In genomic region chr18:9086015-9086414, GRCh38 we compare ENCODE assay signal across 21 cellular contexts. TPM values are rescaled to one million over a fixed set of nuclear protein-coding genes. Genes with fewer than 3 reads are reported as not detected.
A peak's percentile ranks its signal among the peaks of the same experiment; 100 is the strongest.
DNase-seq lines count a peak whose midpoint lies in the region; ATAC-seq and TF ChIP-seq lines count a peak whose summit lies in the region.
"Had no signal": no experiment of that assay in that cellular context is flagged by ENCODE, and none has a peak within 500 bp of the region (broad histone marks: within the 10 kb centered on the region; RNA-seq: fewer than 3 reads in every experiment).

No MANE protein-coding gene starts in this region.

- no peaks in the 10 kb centered on the region for H3K27me3 Mint-ChIP-seq in activated CD8-positive, alpha-beta T cell treated with anti-CD3 and anti-CD28 coated beads for 36 hours
- no peaks in the 10 kb centered on the region for H3K27me3 Mint-ChIP-seq in activated CD8-positive, alpha-beta T cell treated with anti-CD3 and anti-CD28 coated beads, Interleukin-2, amount 10 ng/mL, durations not matched to agents 7 days and 5 days (ENCODE audit: low read depth)
- H3K27me3 Mint-ChIP-seq in natural killer cell treated with Interleukin-12 subunit alpha and Interleukin-12 subunit beta and Interleukin-15 and Interleukin-18, amount 100 ng/mL, for 72 hours = no peaks in the 10 kb centered on the region
- H3K27me3 Mint-ChIP-seq in natural killer cell (ENCODE audit: low read depth in 2 of 2) = peaks cover 0 to 3% of the 10 kb centered on the region in 2 donors
- H3K27me3 Mint-ChIP-seq in activated T-helper 1 cell treated with anti-CD3 and anti-CD28 coated beads, Interleukin-12 subunit alpha, Interleukin-12 subunit beta, Interleukin-2, Interleukin-4 antibody, amounts not matched to agents 30 ng/mL and 10 ng/mL and 1 ng/mL, durations not matched to agents 14 hours and 24 hours and 36 hours (ENCODE audit: insufficient read depth) = no peaks in the 10 kb centered on the region

- POLR2A ChIA-PET in activated CD8-positive, alpha-beta T cell treated with anti-CD3 and anti-CD28 coated beads for 36 hours (lab: Charles Lee) = interaction anchor here (0.8 to 3.4 kb wide), 7 partner anchors 8 to 53 kb away, joined by 3 to 16 read pairs (median 5); partner anchors contain the start of genes ANKRD12 and NDUFV2
- POLR2A ChIA-PET in activated CD8-positive, alpha-beta T cell treated with anti-CD3 and anti-CD28 coated beads, Interleukin-2, amount 10 ng/mL, durations not matched to agents 7 days and 5 days (lab: Charles Lee) = interaction anchor here (0.7 to 1.8 kb wide), 5 partner anchors 8 to 51 kb away, joined by 3 to 13 read pairs (median 5); partner anchors contain the start of genes ANKRD12 and NDUFV2

- peaks cover 29% of the 10 kb centered on the region for H3K36me3 Mint-ChIP-seq in activated CD8-positive, alpha-beta T cell treated with anti-CD3 and anti-CD28 coated beads for 36 hours (ENCODE audit: low read depth)
- H3K36me3 Mint-ChIP-seq in activated CD8-positive, alpha-beta T cell treated with anti-CD3 and anti-CD28 coated beads, Interleukin-2, amount 10 ng/mL, durations not matched to agents 7 days and 5 days (ENCODE audit: low read depth) = peaks cover 24% of the 10 kb centered on the region
- H3K36me3 Mint-ChIP-seq in natural killer cell treated with Interleukin-12 subunit alpha and Interleukin-12 subunit beta and Interleukin-15 and Interleukin-18, amount 100 ng/mL, for 72 hours = no peaks in the 10 kb centered on the region
- H3K36me3 Mint-ChIP-seq in natural killer cell = no peaks in the 10 kb centered on the region
- peaks cover 21% of the 10 kb centered on the region for H3K36me3 Mint-ChIP-seq in activated T-helper 1 cell treated with anti-CD3 and anti-CD28 coated beads, Interleukin-12 subunit alpha, Interleukin-12 subunit beta, Interleukin-2, Interleukin-4 antibody, amounts not matched to agents 30 ng/mL and 10 ng/mL and 1 ng/mL, durations not matched to agents 14 hours and 24 hours and 36 hours (ENCODE audit: low read depth)

- in situ Hi-C loops in GM13976 (cut with MboI; ENCODE audit: low sequenced_read_pairs, unreplicated experiment) = no loop called here

- no peak for DNase-seq in activated CD8-positive, alpha-beta T cell treated with anti-CD3 and anti-CD28 coated beads for 36 hours
- no peak for DNase-seq in activated CD8-positive, alpha-beta T cell treated with anti-CD3 and anti-CD28 coated beads, Interleukin-2, amount 10 ng/mL, durations not matched to agents 7 days and 5 days
- no peak for DNase-seq in natural killer cell treated with Interleukin-12 subunit alpha and Interleukin-12 subunit beta and Interleukin-15 and Interleukin-18, amount 100 ng/mL, for 72 hours (ENCODE audit: low spot score)
- no peak for DNase-seq in natural killer cell
- DNase-seq in activated T-helper 1 cell treated with anti-CD3 and anti-CD28 coated beads, Interleukin-12 subunit alpha, Interleukin-12 subunit beta, Interleukin-2, Interleukin-4 antibody, amounts not matched to agents 30 ng/mL and 10 ng/mL and 1 ng/mL, durations not matched to agents 14 hours and 24 hours and 36 hours (ENCODE audit: low spot score) = no peak
- no peak for DNase-seq in GM13976 (ENCODE audit: low spot score)
- DNase-seq in NCI-H524 (lab: John Stamatoyannopoulos, UW) = no peak
- DNase-seq: DMS79, HFFc6, KG1, MV-4-11, NCI-H1417, NCI-H187, NCI-H2107, NCI-H510A treated with DMSO at 0.1 percent for 48 hours, NCI-H82, PC-3, RPMI8226, SHP77 treated with DMSO at 0.1 percent for 48 hours had no signal

- H3K4me3 Mint-ChIP-seq in activated CD8-positive, alpha-beta T cell treated with anti-CD3 and anti-CD28 coated beads for 36 hours = no peak overlapping the region
- H3K4me3 Mint-ChIP-seq in activated CD8-positive, alpha-beta T cell treated with anti-CD3 and anti-CD28 coated beads, Interleukin-2, amount 10 ng/mL, durations not matched to agents 7 days and 5 days = no peak overlapping the region
- H3K4me3 Mint-ChIP-seq in natural killer cell treated with Interleukin-12 subunit alpha and Interleukin-12 subunit beta and Interleukin-15 and Interleukin-18, amount 100 ng/mL, for 72 hours = peak overlapping the region; percentile 20
- H3K4me3 Mint-ChIP-seq in natural killer cell = no peak overlapping the region
- no peak overlapping the region for H3K4me3 Mint-ChIP-seq in activated T-helper 1 cell treated with anti-CD3 and anti-CD28 coated beads, Interleukin-12 subunit alpha, Interleukin-12 subunit beta, Interleukin-2, Interleukin-4 antibody, amounts not matched to agents 30 ng/mL and 10 ng/mL and 1 ng/mL, durations not matched to agents 14 hours and 24 hours and 36 hours
- H3K4me3 Mint-ChIP-seq: HFFc6 had no signal

- ATAC-seq in activated CD8-positive, alpha-beta T cell treated with anti-CD3 and anti-CD28 coated beads for 36 hours = no peak
- no peak for ATAC-seq in activated CD8-positive, alpha-beta T cell treated with anti-CD3 and anti-CD28 coated beads, Interleukin-2, amount 10 ng/mL, durations not matched to agents 7 days and 5 days
- no peak for ATAC-seq in natural killer cell treated with Interleukin-12 subunit alpha and Interleukin-12 subunit beta and Interleukin-15 and Interleukin-18, amount 100 ng/mL, for 72 hours
- ATAC-seq in natural killer cell = no peak
- no peak for ATAC-seq in GM21367 (IDR thresholded peaks at IDR 0.05; ENCODE audit: unreplicated experiment)
- ATAC-seq: HepG2, PC-3 had no signal

- peaks cover 52% of the 10 kb centered on the region for H3K4me1 Mint-ChIP-seq in activated CD8-positive, alpha-beta T cell treated with anti-CD3 and anti-CD28 coated beads for 36 hours (ENCODE audit: low read depth)
- H3K4me1 Mint-ChIP-seq in activated CD8-positive, alpha-beta T cell treated with anti-CD3 and anti-CD28 coated beads, Interleukin-2, amount 10 ng/mL, durations not matched to agents 7 days and 5 days (ENCODE audit: low read depth) = peaks cover 66% of the 10 kb centered on the region
- peaks cover 49 to 65% of the 10 kb centered on the region in 2 donors for H3K4me1 Mint-ChIP-seq in natural killer cell treated with Interleukin-12 subunit alpha and Interleukin-12 subunit beta and Interleukin-15 and Interleukin-18, amount 100 ng/mL, for 72 hours (ENCODE audit: low read depth in 2 of 2)
- H3K4me1 Mint-ChIP-seq in natural killer cell = peaks cover 19% of the 10 kb centered on the region in 2 donors
- peaks cover 65% of the 10 kb centered on the region for H3K4me1 Mint-ChIP-seq in activated T-helper 1 cell treated with anti-CD3 and anti-CD28 coated beads, Interleukin-12 subunit alpha, Interleukin-12 subunit beta, Interleukin-2, Interleukin-4 antibody, amounts not matched to agents 30 ng/mL and 10 ng/mL and 1 ng/mL, durations not matched to agents 14 hours and 24 hours and 36 hours (ENCODE audit: low read depth)

- intact Hi-C loops in activated CD8-positive, alpha-beta T cell treated with anti-CD3 and anti-CD28 coated beads for 36 hours (cut with micrococcal nuclease) = no loop called here
- intact Hi-C loops in natural killer cell (cut with micrococcal nuclease) = no loop called here
- intact Hi-C loops in activated T-helper 1 cell treated with anti-CD3 and anti-CD28 coated beads, Interleukin-12 subunit alpha, Interleukin-12 subunit beta, Interleukin-2, Interleukin-4 antibody, amounts not matched to agents 30 ng/mL and 10 ng/mL and 1 ng/mL, durations not matched to agents 14 hours and 24 hours and 36 hours (cut with micrococcal nuclease) = no loop called here

- H3K27ac Mint-ChIP-seq in activated CD8-positive, alpha-beta T cell treated with anti-CD3 and anti-CD28 coated beads for 36 hours = peak overlapping the region; percentile 48
- H3K27ac Mint-ChIP-seq in activated CD8-positive, alpha-beta T cell treated with anti-CD3 and anti-CD28 coated beads, Interleukin-2, amount 10 ng/mL, durations not matched to agents 7 days and 5 days = no peak overlapping the region
- peak overlapping the region; percentile 72 to 100 for H3K27ac Mint-ChIP-seq in natural killer cell treated with Interleukin-12 subunit alpha and Interleukin-12 subunit beta and Interleukin-15 and Interleukin-18, amount 100 ng/mL, for 72 hours
- no peak overlapping the region for H3K27ac Mint-ChIP-seq in natural killer cell
- peak overlapping the region; percentile 58 for H3K27ac Mint-ChIP-seq in activated T-helper 1 cell treated with anti-CD3 and anti-CD28 coated beads, Interleukin-12 subunit alpha, Interleukin-12 subunit beta, Interleukin-2, Interleukin-4 antibody, amounts not matched to agents 30 ng/mL and 10 ng/mL and 1 ng/mL, durations not matched to agents 14 hours and 24 hours and 36 hours
- H3K27ac Mint-ChIP-seq: HFFc6 had no signal

- CTCF ChIA-PET in activated CD8-positive, alpha-beta T cell treated with anti-CD3 and anti-CD28 coated beads for 36 hours (lab: Charles Lee) = interaction anchor here (0.7 to 1.1 kb wide), 2 partner anchors 16 to 1732 kb away, joined by 3 to 5 read pairs; no protein-coding TSS in a partner anchor
- CTCF ChIA-PET in activated CD8-positive, alpha-beta T cell treated with anti-CD3 and anti-CD28 coated beads, Interleukin-2, amount 10 ng/mL, durations not matched to agents 7 days and 5 days (lab: Charles Lee) = interaction anchor here (1.6 to 2.4 kb wide), 2 partner anchors 10 to 12 kb away, joined by 4 to 8 read pairs; no protein-coding TSS in a partner anchor

- no peak for TF ChIP-seq CTCF in activated CD8-positive, alpha-beta T cell treated with anti-CD3 and anti-CD28 coated beads for 36 hours (IDR thresholded peaks at IDR 0.05)
- TF ChIP-seq CTCF in natural killer cell (IDR thresholded peaks at IDR 0.05) = no peak
- TF ChIP-seq CTCF in GM13976 (IDR thresholded peaks at IDR 0.05; ENCODE audit: borderline replicate concordance, control extremely low read depth, extremely low read depth, insufficient read depth, missing control alignments) = no peak

- H3K9me3 Mint-ChIP-seq in activated CD8-positive, alpha-beta T cell treated with anti-CD3 and anti-CD28 coated beads for 36 hours = peaks cover 7% of the 10 kb centered on the region
- no peaks in the 10 kb centered on the region for H3K9me3 Mint-ChIP-seq in activated CD8-positive, alpha-beta T cell treated with anti-CD3 and anti-CD28 coated beads, Interleukin-2, amount 10 ng/mL, durations not matched to agents 7 days and 5 days (ENCODE audit: insufficient read depth)
- no peaks in the 10 kb centered on the region for H3K9me3 Mint-ChIP-seq in natural killer cell treated with Interleukin-12 subunit alpha and Interleukin-12 subunit beta and Interleukin-15 and Interleukin-18, amount 100 ng/mL, for 72 hours
- H3K9me3 Mint-ChIP-seq in natural killer cell = no peaks in the 10 kb centered on the region
- no peaks in the 10 kb centered on the region for H3K9me3 Mint-ChIP-seq in activated T-helper 1 cell treated with anti-CD3 and anti-CD28 coated beads, Interleukin-12 subunit alpha, Interleukin-12 subunit beta, Interleukin-2, Interleukin-4 antibody, amounts not matched to agents 30 ng/mL and 10 ng/mL and 1 ng/mL, durations not matched to agents 14 hours and 24 hours and 36 hours
- H3K9me3 Mint-ChIP-seq: HFFc6 had no signal

RNA-seq across cellular contexts. Expression of gene NDUFV2, which starts 16.5 kb away (rescaled TPM):
- total RNA-seq in activated CD8-positive, alpha-beta T cell treated with anti-CD3 and anti-CD28 coated beads for 36 hours = 100 to 1,000 TPM; 324 to 332 TPM
- 100 to 1,000 TPM; 200 to 206 TPM for total RNA-seq in activated CD8-positive, alpha-beta T cell treated with anti-CD3 and anti-CD28 coated beads, Interleukin-2, amount 10 ng/mL, durations not matched to agents 7 days and 5 days
- total RNA-seq in natural killer cell treated with Interleukin-12 subunit alpha and Interleukin-12 subunit beta and Interleukin-15 and Interleukin-18, amount 100 ng/mL, for 72 hours = 100 to 1,000 TPM; 276 to 295 TPM
- 100 to 1,000 TPM; 137 to 188 (median 154) TPM for total RNA-seq in natural killer cell
- total RNA-seq in activated T-helper 1 cell treated with anti-CD3 and anti-CD28 coated beads, Interleukin-12 subunit alpha, Interleukin-12 subunit beta, Interleukin-2, Interleukin-4 antibody, amounts not matched to agents 30 ng/mL and 10 ng/mL and 1 ng/mL, durations not matched to agents 14 hours and 24 hours and 36 hours = 381 and 391 TPM in 2 replicates

RNA-seq across cellular contexts. Expression of gene ANKRD12, which starts 50.6 kb away (rescaled TPM):
- 10 to 100 TPM; 62.5 to 68.4 TPM for total RNA-seq in activated CD8-positive, alpha-beta T cell treated with anti-CD3 and anti-CD28 coated beads for 36 hours
- total RNA-seq in activated CD8-positive, alpha-beta T cell treated with anti-CD3 and anti-CD28 coated beads, Interleukin-2, amount 10 ng/mL, durations not matched to agents 7 days and 5 days = 10 to 100 TPM; 60.8 to 68.9 TPM
- total RNA-seq in natural killer cell treated with Interleukin-12 subunit alpha and Interleukin-12 subunit beta and Interleukin-15 and Interleukin-18, amount 100 ng/mL, for 72 hours = 100 to 1,000 TPM; 133 to 174 TPM
- 100 to 1,000 TPM; 136 to 148 (median 141) TPM for total RNA-seq in natural killer cell
- 61.3 and 62.2 TPM in 2 replicates for total RNA-seq in activated T-helper 1 cell treated with anti-CD3 and anti-CD28 coated beads, Interleukin-12 subunit alpha, Interleukin-12 subunit beta, Interleukin-2, Interleukin-4 antibody, amounts not matched to agents 30 ng/mL and 10 ng/mL and 1 ng/mL, durations not matched to agents 14 hours and 24 hours and 36 hours

Comparison
In these comparisons a context has a peak if more than half of its experiments do, and no peak if none do; other contexts are left out.
1. H3K27ac Mint-ChIP-seq: peak in activated CD8-positive, alpha-beta T cell treated with anti-CD3 and anti-CD28 coated beads for 36 hours (single experiment), natural killer cell treated with Interleukin-12 subunit alpha and Interleukin-12 subunit beta and Interleukin-15 and Interleukin-18, amount 100 ng/mL, for 72 hours (2 of 2) and activated T-helper 1 cell treated with anti-CD3 and anti-CD28 coated beads, Interleukin-12 subunit alpha, Interleukin-12 subunit beta, Interleukin-2, Interleukin-4 antibody, amounts not matched to agents 30 ng/mL and 10 ng/mL and 1 ng/mL, durations not matched to agents 14 hours and 24 hours and 36 hours (single experiment); none in activated CD8-positive, alpha-beta T cell treated with anti-CD3 and anti-CD28 coated beads, Interleukin-2, amount 10 ng/mL, durations not matched to agents 7 days and 5 days (single experiment) and natural killer cell (0 of 2).